In genomic region chr9:136693490-136694162, GRCh38 we compare ENCODE assay signal across 11 cellular contexts. TPM values are rescaled to one million over a fixed set of nuclear protein-coding genes. Genes with fewer than 3 reads are reported as not detected.
A peak's percentile ranks its signal among the peaks of the same experiment; 100 is the strongest.
DNase-seq lines count a peak whose midpoint lies in the region; ATAC-seq and TF ChIP-seq lines count a peak whose summit lies in the region.
"Had no signal": no experiment of that assay in that cellular context is flagged by ENCODE, and none has a peak within 500 bp of the region (broad histone marks: within the 10 kb centered on the region; RNA-seq: fewer than 3 reads in every experiment).

No MANE protein-coding gene starts in this region.

- H3K27ac ChIP-seq in RWPE1 (peak overlapping the region; percentile 84), upper lobe of left lung (peak overlapping the region; percentile 51 to 76 (median 67))
- H3K27ac ChIP-seq: tibial artery had no signal

- H3K27me3 ChIP-seq in upper lobe of left lung, result no peaks in the 10 kb centered on the region
- H3K27me3 ChIP-seq: heart right ventricle had no signal

- H3K4me3 ChIP-seq in upper lobe of left lung, result no peak overlapping the region
- H3K4me3 ChIP-seq: heart right ventricle, tibial artery had no signal

- H3K4me1 Mint-ChIP-seq in activated naive CD4-positive, alpha-beta T cell treated with anti-CD3 and anti-CD28 coated beads, Interleukin-2, amount 10 ng/mL, durations not matched to agents 7 days and 5 days, result no peaks in the 10 kb centered on the region
- peaks cover 9% of the 10 kb centered on the region for H3K4me1 Mint-ChIP-seq in stimulated activated memory B cell treated with anti-CD40 and anti-IgM and Interleukin-4, amounts not matched to agents 10 μg/mL and 1 μg/mL and 100 μg/mL, for 72 hours

- peaks cover 37 to 70% (median 63%) of the 10 kb centered on the region in 4 donors for H3K4me1 ChIP-seq in upper lobe of left lung

- ATAC-seq in upper lobe of left lung (ENCODE audit: low FRiP score in 2 of 2), result peak; percentile 30 to 73
- ATAC-seq in stimulated activated memory B cell treated with anti-CD40 and anti-IgM and Interleukin-4, amounts not matched to agents 10 μg/mL and 1 μg/mL and 100 μg/mL, for 72 hours, result no peak
- no peak for ATAC-seq in GM21576 (IDR thresholded peaks at IDR 0.05; ENCODE audit: unreplicated experiment)

- POLR2A ChIA-PET in RWPE1 (lab: Yijun Ruan, JAX; ENCODE audit: low non-redundant PET), result interaction anchor here (0.6 to 0.8 kb wide), 4 partner anchors 13 to 155 kb away, joined by 3 to 6 read pairs (median 4); no protein-coding TSS in a partner anchor

- no peak overlapping the region for H3K27ac Mint-ChIP-seq in activated naive CD4-positive, alpha-beta T cell treated with anti-CD3 and anti-CD28 coated beads, Interleukin-2, amount 10 ng/mL, durations not matched to agents 7 days and 5 days
- no peak overlapping the region for H3K27ac Mint-ChIP-seq in stimulated activated memory B cell treated with anti-CD40 and anti-IgM and Interleukin-4, amounts not matched to agents 10 μg/mL and 1 μg/mL and 100 μg/mL, for 72 hours

- no peaks in the 10 kb centered on the region for H3K9me3 ChIP-seq in upper lobe of left lung
- H3K9me3 ChIP-seq: heart right ventricle, tibial artery had no signal

- no peaks in the 10 kb centered on the region for H3K9me3 Mint-ChIP-seq in activated naive CD4-positive, alpha-beta T cell treated with anti-CD3 and anti-CD28 coated beads, Interleukin-2, amount 10 ng/mL, durations not matched to agents 7 days and 5 days
- H3K9me3 Mint-ChIP-seq in stimulated activated memory B cell treated with anti-CD40 and anti-IgM and Interleukin-4, amounts not matched to agents 10 μg/mL and 1 μg/mL and 100 μg/mL, for 72 hours, result no peaks in the 10 kb centered on the region

- TF ChIP-seq CTCF in RWPE1 (conservative IDR thresholded peaks at IDR 0.05; ENCODE audit: low read depth), result no peak
- no peak for TF ChIP-seq CTCF in upper lobe of left lung (IDR thresholded peaks at IDR 0.05)

- no peak overlapping the region for H3K4me3 Mint-ChIP-seq in activated naive CD4-positive, alpha-beta T cell treated with anti-CD3 and anti-CD28 coated beads, Interleukin-2, amount 10 ng/mL, durations not matched to agents 7 days and 5 days
- H3K4me3 Mint-ChIP-seq in stimulated activated memory B cell treated with anti-CD40 and anti-IgM and Interleukin-4, amounts not matched to agents 10 μg/mL and 1 μg/mL and 100 μg/mL, for 72 hours, result no peak overlapping the region

- CTCF ChIA-PET in activated naive CD4-positive, alpha-beta T cell treated with anti-CD3 and anti-CD28 coated beads, Interleukin-2, amount 10 ng/mL, durations not matched to agents 7 days and 5 days (lab: Charles Lee), result no interaction called here
- CTCF ChIA-PET in RWPE1 (lab: Yijun Ruan, JAX), result interaction anchor here (0.6 to 2.8 kb wide), 16 partner anchors 8 to 736 kb away, joined by 3 to 28 read pairs (median 3); no protein-coding TSS in a partner anchor

- 44 to 80% methylated on average over 1 to 15 of the region's 15 CpGs for WGBS in upper lobe of left lung, 2 donors

- peak in 1 of 4 donors; percentile 34 for TF ChIP-seq POLR2A in upper lobe of left lung (IDR thresholded peaks at IDR 0.05)

- H3K36me3 ChIP-seq in upper lobe of left lung, result no peaks in the 10 kb centered on the region
- H3K36me3 ChIP-seq: heart right ventricle, tibial artery had no signal

- H3K27me3 Mint-ChIP-seq in activated naive CD4-positive, alpha-beta T cell treated with anti-CD3 and anti-CD28 coated beads, Interleukin-2, amount 10 ng/mL, durations not matched to agents 7 days and 5 days, result peaks cover 79% of the 10 kb centered on the region
- H3K27me3 Mint-ChIP-seq in stimulated activated memory B cell treated with anti-CD40 and anti-IgM and Interleukin-4, amounts not matched to agents 10 μg/mL and 1 μg/mL and 100 μg/mL, for 72 hours, result peaks cover 75% of the 10 kb centered on the region

- H3K36me3 Mint-ChIP-seq in activated naive CD4-positive, alpha-beta T cell treated with anti-CD3 and anti-CD28 coated beads, Interleukin-2, amount 10 ng/mL, durations not matched to agents 7 days and 5 days, result no peaks in the 10 kb centered on the region
- H3K36me3 Mint-ChIP-seq in stimulated activated memory B cell treated with anti-CD40 and anti-IgM and Interleukin-4, amounts not matched to agents 10 μg/mL and 1 μg/mL and 100 μg/mL, for 72 hours, result no peaks in the 10 kb centered on the region

- no peak for TF ChIP-seq EP300 in upper lobe of left lung (IDR thresholded peaks at IDR 0.05)

- peak; percentile 11 for DNase-seq in activated naive CD4-positive, alpha-beta T cell treated with Interleukin-2 at 50 U/mL for 16 hours
- DNase-seq in activated naive CD4-positive, alpha-beta T cell treated with anti-CD3 and anti-CD28 coated beads, Interleukin-2, amount 10 ng/mL, durations not matched to agents 7 days and 5 days, result no peak
- DNase-seq in RWPE1 (ENCODE audit: low spot score) (peak; percentile 99), iPS-NIHi11 (ENCODE audit: low spot score) (peak; percentile 59), upper lobe of left lung (peak; percentile 85 to 92), NCI-H1436 (lab: John Stamatoyannopoulos, UW) (no peak)
- DNase-seq: tibial artery had no signal

RNA-seq across cellular contexts. Expression of gene AGPAT2, which starts 6.4 kb away (rescaled TPM):
- 100 to 1,000 TPM in 5 of 6 donors, 10 to 100 TPM in 1; 70.2 to 242 (median 140) TPM for total RNA-seq in upper lobe of left lung

RNA-seq across cellular contexts. Expression of gene DIPK1B, which starts 18.7 kb away (rescaled TPM):
- 10 to 100 TPM in 5 of 6 donors, 1 to 10 TPM in 1; 9.7 to 24.1 (median 17.0) TPM for total RNA-seq in upper lobe of left lung

RNA-seq across cellular contexts. Expression of gene EGFL7, which starts 30.9 kb away (rescaled TPM):
- total RNA-seq in upper lobe of left lung, result 100 to 1,000 TPM in 5 of 6 donors, 10 to 100 TPM in 1; 77.9 to 321 (median 165) TPM

RNA-seq across cellular contexts. Expression of gene LCN10, which starts 49.1 kb away (rescaled TPM):
- total RNA-seq in upper lobe of left lung, result 10 to 100 TPM in 1 of 6 donors, 1 to 10 TPM in 4, under 1 TPM in 1; 0.39 to 17.8 (median 2.2) TPM

RNA-seq across cellular contexts. Expression of gene LCN6, which starts 54.7 kb away (rescaled TPM):
- total RNA-seq in upper lobe of left lung, result 10 to 100 TPM in 1 of 6 donors, 1 to 10 TPM in 3, not detected in 2; 2.7 to 35.1 (median 5.5) TPM
- total RNA-seq: T-helper 1 cell treated with Interleukin-12 subunit alpha and Interleukin-12 subunit beta and Interleukin-4 antibody, amounts not matched to agents 30 ng/mL and 1 ng/mL, for 36 hours had no signal

Comparison
In these comparisons a context has a peak if more than half of its experiments do, and no peak if none do; other contexts are left out.
1. DNase-seq: peak in activated naive CD4-positive, alpha-beta T cell treated with Interleukin-2 at 50 U/mL for 16 hours (single experiment), RWPE1 (single experiment), iPS-NIHi11 (single experiment) and upper lobe of left lung (2 of 2); none in activated naive CD4-positive, alpha-beta T cell treated with anti-CD3 and anti-CD28 coated beads, Interleukin-2, amount 10 ng/mL, durations not matched to agents 7 days and 5 days (single experiment) and NCI-H1436 (single experiment).
2. ATAC-seq: peak in upper lobe of left lung (2 of 2); none in stimulated activated memory B cell treated with anti-CD40 and anti-IgM and Interleukin-4, amounts not matched to agents 10 μg/mL and 1 μg/mL and 100 μg/mL, for 72 hours (single experiment) and GM21576 (single experiment).